33 cellular contexts compared by ENCODE assay signal in the genomic region with DNA sequence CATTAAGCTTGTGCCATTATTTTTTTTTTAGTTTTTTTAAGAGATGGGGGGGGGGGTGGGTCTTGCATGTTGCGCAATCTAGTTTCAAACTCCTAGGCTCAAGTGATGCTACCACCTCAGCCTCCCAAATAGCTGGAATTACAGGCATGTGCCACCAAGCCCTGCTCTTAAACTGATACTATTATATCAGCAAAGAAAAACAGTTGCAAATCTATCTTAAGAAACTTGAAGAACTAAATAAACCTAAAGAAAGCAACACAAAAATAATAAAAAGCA. TPM values are rescaled to one million over a fixed set of nuclear protein-coding genes. Genes with fewer than 3 reads are reported as not detected.
DNase-seq lines count a peak whose midpoint lies in the region; FAIRE-seq and TF ChIP-seq lines count a peak whose summit lies in the region.
"Had no signal": no experiment of that assay in that cellular context is flagged by ENCODE, and none has a peak within 500 bp of the region (broad histone marks: within the 10 kb centered on the region; RNA-seq: fewer than 3 reads in every experiment).

No MANE protein-coding gene starts in this region.

- no peak overlapping the region for H3K9ac ChIP-seq in mammary epithelial cell (ENCODE audit: insufficient read depth, low read length)
- no peak overlapping the region for H3K9ac ChIP-seq in fibroblast of lung (ENCODE audit: insufficient read depth, low read length)
- H3K9ac ChIP-seq: neural progenitor cell, parathyroid adenoma had no signal

- H3K79me2 ChIP-seq in mammary epithelial cell (ENCODE audit: insufficient read depth, low read length): peaks cover 55% of the 10 kb centered on the region
- peaks cover 45% of the 10 kb centered on the region for H3K79me2 ChIP-seq in OCI-LY7 (ENCODE audit: insufficient read depth, low read depth, low read length)
- peaks cover 16% of the 10 kb centered on the region for H3K79me2 ChIP-seq in fibroblast of lung (ENCODE audit: control insufficient read depth, insufficient read depth, low read length)

- peaks cover 2% of the 10 kb centered on the region for H3K4me1 ChIP-seq in mammary epithelial cell (ENCODE audit: insufficient read depth, low read length)
- no peaks in the 10 kb centered on the region for H3K4me1 ChIP-seq in breast epithelium
- H3K4me1 ChIP-seq in OCI-LY7 (ENCODE audit: insufficient read depth, low read length, poor library complexity, severe bottlenecking): peaks cover 7% of the 10 kb centered on the region
- peaks cover 2% of the 10 kb centered on the region for H3K4me1 ChIP-seq in fibroblast of lung (ENCODE audit: control insufficient read depth, extremely low read depth, insufficient read depth, low read length)
- H3K4me1 ChIP-seq: neural progenitor cell, parathyroid adenoma, right atrium auricular region, SJSA1 had no signal

- intact Hi-C loops in mammary epithelial cell (cut with micrococcal nuclease): no loop called here
- intact Hi-C loops in breast epithelium (cut with DNase I; ENCODE audit: low total_unique reads): no loop called here
- intact Hi-C loops in OCI-LY7 (cut with micrococcal nuclease; ENCODE audit: unreplicated experiment): no loop called here
- intact Hi-C loops in activated CD4-positive, alpha-beta memory T cell treated with anti-CD3 and anti-CD28 coated beads for 36 hours (cut with micrococcal nuclease): loop anchor here (2.0 kb wide), 1 partner anchor 48 kb away; the partner anchor contains the start of gene BRAF

- TF ChIP-seq CTCF in mammary epithelial cell (conservative IDR thresholded peaks at IDR 0.05 in 1 of 2, IDR thresholded peaks at IDR 0.05 in 1 of 2; ENCODE audit: extremely low read depth in 1 of 2, insufficient read depth in 1 of 2, low read depth in 1 of 2, low read length in 2 of 2) (no peak), breast epithelium (IDR thresholded peaks at IDR 0.05) (no peak), OCI-LY7 (conservative IDR thresholded peaks at IDR 0.05; ENCODE audit: low read length) (no peak), fibroblast of lung (conservative IDR thresholded peaks at IDR 0.05 in 1 of 2, IDR thresholded peaks at IDR 0.05 in 1 of 2; ENCODE audit: low read depth in 1 of 2, low read length in 2 of 2) (no peak)

- POLR2A ChIA-PET in OCI-LY7 (lab: Charles Lee): no interaction called here
- POLR2A ChIA-PET in activated CD4-positive, alpha-beta memory T cell treated with anti-CD3 and anti-CD28 coated beads for 36 hours (lab: Charles Lee): no interaction called here

- H3K4me3 ChIP-seq in mammary epithelial cell (replicated peaks in 1 of 3; ENCODE audit: insufficient read depth in 1 of 3, low read depth in 2 of 3, low read length in 3 of 3) (no peak overlapping the region), breast epithelium (no peak overlapping the region), OCI-LY7 (ENCODE audit: low read depth, low read length, poor library complexity, severe bottlenecking) (no peak overlapping the region), fibroblast of lung (replicated peaks in 1 of 4; ENCODE audit: control extremely low read depth in 1 of 4, insufficient read depth in 1 of 4, low read depth in 3 of 4, low read length in 4 of 4) (no peak overlapping the region)
- H3K4me3 ChIP-seq: neural progenitor cell, right atrium auricular region, SJSA1 had no signal

- H3K27me3 Mint-ChIP-seq in activated CD4-positive, alpha-beta memory T cell treated with anti-CD3 and anti-CD28 coated beads for 36 hours: no peaks in the 10 kb centered on the region
- H3K27me3 Mint-ChIP-seq: activated B cell treated with CpG ODN at 0.5 μM for 24 hours; activated naive CD8-positive, alpha-beta T cell treated with anti-CD3 and anti-CD28 coated beads for 36 hours; activated T-cell treated with anti-CD3 and anti-CD28 coated beads, Interleukin-2, amount 50 U/mL, for 24 hours; CD4-positive, CD25-positive, alpha-beta regulatory T cell; dendritic cell treated with granulocyte-macrophage colony-stimulating factor and Interleukin-4, amounts not matched to agents 40 ng/mL and 50 ng/mL, for 4 days; memory B cell had no signal

- H3K4me2 ChIP-seq in mammary epithelial cell (ENCODE audit: insufficient read depth, low read depth, low read length): peak overlapping the region; percentile 29
- H3K4me2 ChIP-seq in OCI-LY7 (ENCODE audit: low read length): 0 out of 2 replicates have a peak overlapping the region, but pooled peaks have one; percentile 38
- H3K4me2 ChIP-seq in fibroblast of lung (ENCODE audit: extremely low read depth, insufficient read depth, low read length): peak overlapping the region; percentile 32
- H3K4me2 ChIP-seq: neural progenitor cell had no signal

- BruUV-seq in mammary epithelial cell (replicated peaks; lab: Mats Ljungman, UMichigan): no TSS peak
- BruUV-seq in OCI-LY7 (replicated peaks; lab: Mats Ljungman, UMichigan): no TSS peak

- H3K9me2 ChIP-seq in OCI-LY7 (ENCODE audit: insufficient read depth, low read length): no peaks in the 10 kb centered on the region

- TF ChIP-seq POLR2A in breast epithelium (IDR thresholded peaks at IDR 0.05) (no peak), erythroblast (IDR thresholded peaks at IDR 0.05; ENCODE audit: low read length) (no peak)

- no peak overlapping the region for H3K4me3 Mint-ChIP-seq in activated CD4-positive, alpha-beta memory T cell treated with anti-CD3 and anti-CD28 coated beads for 36 hours
- H3K4me3 Mint-ChIP-seq: activated B cell treated with CpG ODN at 0.5 μM for 24 hours; activated naive CD8-positive, alpha-beta T cell treated with anti-CD3 and anti-CD28 coated beads for 36 hours; activated T-cell treated with anti-CD3 and anti-CD28 coated beads, Interleukin-2, amount 50 U/mL, for 24 hours; CD4-positive, CD25-positive, alpha-beta regulatory T cell; dendritic cell treated with granulocyte-macrophage colony-stimulating factor and Interleukin-4, amounts not matched to agents 40 ng/mL and 50 ng/mL, for 4 days; memory B cell; neural progenitor cell had no signal

- no CpG with 5 or more reads among the region's 1 CpG for WGBS in mammary epithelial cell (ENCODE audit: low coverage, missing lambda C conversion rate)

- H2AFZ ChIP-seq in mammary epithelial cell (ENCODE audit: low read depth, low read length) (no peak overlapping the region), OCI-LY7 (ENCODE audit: low read length) (no peak overlapping the region), fibroblast of lung (ENCODE audit: low read length) (no peak overlapping the region)
- H2AFZ ChIP-seq: neural progenitor cell, parathyroid adenoma had no signal

- CTCF ChIA-PET in mammary epithelial cell (lab: Charles Lee; ENCODE audit: low non-redundant PET) (no interaction called here), OCI-LY7 (lab: Charles Lee; ENCODE audit: unreplicated experiment) (no interaction called here)
- CTCF ChIA-PET in activated CD4-positive, alpha-beta memory T cell treated with anti-CD3 and anti-CD28 coated beads for 36 hours (lab: Charles Lee): interaction anchor here (1.4 kb wide), 1 partner anchor 67 kb away, joined by 3 read pairs; no protein-coding TSS in a partner anchor

- H4K20me1 ChIP-seq in mammary epithelial cell (ENCODE audit: insufficient read depth, low read length): no peaks in the 10 kb centered on the region
- H4K20me1 ChIP-seq in OCI-LY7 (ENCODE audit: insufficient read depth, low read length): no peaks in the 10 kb centered on the region
- H4K20me1 ChIP-seq in fibroblast of lung (ENCODE audit: control insufficient read depth, extremely low read depth, insufficient read depth, low read length): no peaks in the 10 kb centered on the region

- H3K9me3 ChIP-seq in mammary epithelial cell (replicated peaks; ENCODE audit: insufficient read depth, low read length) (no peaks in the 10 kb centered on the region), breast epithelium (no peaks in the 10 kb centered on the region), OCI-LY7 (ENCODE audit: low read length) (peaks cover 8% of the 10 kb centered on the region; the same call in 1 of the 2 replicates), fibroblast of lung (ENCODE audit: control insufficient read depth, insufficient read depth, low read depth, low read length) (no peaks in the 10 kb centered on the region)
- H3K9me3 ChIP-seq: right atrium auricular region, SJSA1 had no signal

- peaks cover 6% of the 10 kb centered on the region for H3K9me3 Mint-ChIP-seq in activated CD4-positive, alpha-beta memory T cell treated with anti-CD3 and anti-CD28 coated beads for 36 hours
- H3K9me3 Mint-ChIP-seq: activated T-cell treated with anti-CD3 and anti-CD28 coated beads, Interleukin-2, amount 50 U/mL, for 24 hours had no signal

- no peak for FAIRE-seq in urothelium cell line (lab: Jason Lieb, UNC)

- H3K4me1 Mint-ChIP-seq in activated CD4-positive, alpha-beta memory T cell treated with anti-CD3 and anti-CD28 coated beads for 36 hours (ENCODE audit: low read depth): peaks cover 47% of the 10 kb centered on the region

- in situ Hi-C loops in mammary epithelial cell (cut with MboI; ENCODE audit: low sequenced_read_pairs in 2 of 2): no loop called here

- dilution Hi-C loops in mammary epithelial cell (cut with HindIII; ENCODE audit: low sequenced_read_pairs): no loop called here

- H3K27me3 ChIP-seq in mammary epithelial cell (ENCODE audit: insufficient read depth, low read length) (no peaks in the 10 kb centered on the region), breast epithelium (no peaks in the 10 kb centered on the region), fibroblast of lung (ENCODE audit: control insufficient read depth, insufficient read depth, low read length) (no peaks in the 10 kb centered on the region)
- H3K27me3 ChIP-seq: neural progenitor cell, right atrium auricular region, SJSA1 had no signal

- H3K27ac Mint-ChIP-seq in activated CD4-positive, alpha-beta memory T cell treated with anti-CD3 and anti-CD28 coated beads for 36 hours: no peak overlapping the region
- H3K27ac Mint-ChIP-seq: activated B cell treated with CpG ODN at 0.5 μM for 24 hours; activated naive CD8-positive, alpha-beta T cell treated with anti-CD3 and anti-CD28 coated beads for 36 hours; activated T-cell treated with anti-CD3 and anti-CD28 coated beads, Interleukin-2, amount 50 U/mL, for 24 hours; CD4-positive, CD25-positive, alpha-beta regulatory T cell; dendritic cell treated with granulocyte-macrophage colony-stimulating factor and Interleukin-4, amounts not matched to agents 40 ng/mL and 50 ng/mL, for 4 days; memory B cell; neural progenitor cell had no signal

- DNase-seq in mammary epithelial cell (no peak), breast epithelium (ENCODE audit: low spot score in 2 of 2) (no peak), OCI-LY7 (ENCODE audit: low spot score) (no peak), fibroblast of lung (ENCODE audit: low read depth in 2 of 2) (peak in 1 of 2 donors; percentile 3), urothelium cell line (ENCODE audit: low spot score) (peak; percentile 1), erythroblast (lab: John Stamatoyannopoulos, UW) (no peak)
- no peak for DNase-seq in activated CD4-positive, alpha-beta memory T cell treated with anti-CD3 and anti-CD28 coated beads for 36 hours
- no peak for DNase-seq in stimulated activated CD8-positive, alpha-beta memory T cell treated with anti-CD3 and anti-CD28 coated beads, Interleukin-4, amount 100 ng/mL, for 48 hours
- DNase-seq: 8988T; activated B cell treated with CpG ODN at 0.5 μM for 24 hours; activated CD4-positive, alpha-beta T cell treated with anti-CD3 and anti-CD28 coated beads, Interleukin-2, amount 50 U/mL, for 1 hour; activated effector memory CD4-positive, alpha-beta T cell treated with anti-CD3 and anti-CD28 coated beads, Interleukin-2, amount 50 U/mL, for 16 hours; activated naive CD8-positive, alpha-beta T cell treated with anti-CD3 and anti-CD28 coated beads for 36 hours; activated T-cell treated with anti-CD3 and anti-CD28 coated beads, Interleukin-2, amount 50 U/mL, for 24 hours; aorta; Calu3; caudate nucleus; DMS79 treated with DMSO at 0.1 percent for 48 hours; GOT3; Karpas-422; NCI-H1048; NCI-H1694 treated with DMSO at 0.1 percent for 48 hours; NCI-H446 treated with DMSO at 0.1 percent for 48 hours; stimulated activated CD4-positive, alpha-beta T cell treated with anti-CD3 and anti-CD28 coated beads, Interleukin-1b, Interleukin-23, amount 100 ng/mL, for 48 hours; stimulated activated naive CD8-positive, alpha-beta T cell treated with anti-CD3 and anti-CD28 coated beads, Interleukin-15, Interleukin-2, amounts not matched to agents 100 U/mL and 50 U/mL, for 24 hours had no signal

- no peaks in the 10 kb centered on the region for H3K36me3 ChIP-seq in mammary epithelial cell (ENCODE audit: insufficient read depth, low read length)
- no peaks in the 10 kb centered on the region for H3K36me3 ChIP-seq in breast epithelium
- no peaks in the 10 kb centered on the region for H3K36me3 ChIP-seq in OCI-LY7 (ENCODE audit: insufficient read depth, low read length)
- no peaks in the 10 kb centered on the region for H3K36me3 ChIP-seq in fibroblast of lung (ENCODE audit: control insufficient read depth, insufficient read depth, low read length)
- H3K36me3 ChIP-seq: neural progenitor cell, right atrium auricular region, SJSA1 had no signal

- H3K27ac ChIP-seq in mammary epithelial cell (ENCODE audit: insufficient read depth, low read depth, low read length) (no peak overlapping the region), breast epithelium (no peak overlapping the region), OCI-LY7 (ENCODE audit: low read depth, low read length, poor library complexity, severe bottlenecking) (no peak overlapping the region), fibroblast of lung (ENCODE audit: insufficient read depth, low read length) (no peak overlapping the region)
- H3K27ac ChIP-seq: neural progenitor cell, parathyroid adenoma, right atrium auricular region, RWPE1, SJSA1 had no signal

- peaks cover 21% of the 10 kb centered on the region for H3K36me3 Mint-ChIP-seq in activated CD4-positive, alpha-beta memory T cell treated with anti-CD3 and anti-CD28 coated beads for 36 hours

RNA-seq across cellular contexts. Expression of gene BRAF, which starts 47.5 kb away (rescaled TPM):
- total RNA-seq in mammary epithelial cell: 10 to 100 TPM; 22.8 to 26.6 TPM
- 7.6 TPM for polyA plus RNA-seq in mammary epithelial cell
- 33.0 TPM for polyA minus RNA-seq in mammary epithelial cell
- 100 to 1,000 TPM in 1 of 3 donors, 10 to 100 TPM in 2; 42.1 to 106 (median 64.9) TPM for total RNA-seq in breast epithelium
- 14.9 and 17.1 TPM in 2 replicates for total RNA-seq in OCI-LY7 (2014; rRNA removed; shearing (Covaris generic))
- total RNA-seq in OCI-LY7 (2022): 41.6 and 51.8 TPM in 2 replicates
- total RNA-seq in fibroblast of lung: 21.3 and 23.1 TPM in 2 replicates
- polyA plus RNA-seq in fibroblast of lung: 10.9 and 21.1 TPM in 2 replicates
- 5.9 and 8.9 TPM in 2 replicates for polyA plus RNA-seq in fibroblast of lung (2012)
- 4.3 and 9.3 TPM in 2 replicates for polyA minus RNA-seq in fibroblast of lung (ENCODE audit: low replicate concordance)
- total RNA-seq in activated CD4-positive, alpha-beta memory T cell treated with anti-CD3 and anti-CD28 coated beads for 36 hours: 10 to 100 TPM; 29.2 to 33.0 TPM
